In the genomic region with DNA sequence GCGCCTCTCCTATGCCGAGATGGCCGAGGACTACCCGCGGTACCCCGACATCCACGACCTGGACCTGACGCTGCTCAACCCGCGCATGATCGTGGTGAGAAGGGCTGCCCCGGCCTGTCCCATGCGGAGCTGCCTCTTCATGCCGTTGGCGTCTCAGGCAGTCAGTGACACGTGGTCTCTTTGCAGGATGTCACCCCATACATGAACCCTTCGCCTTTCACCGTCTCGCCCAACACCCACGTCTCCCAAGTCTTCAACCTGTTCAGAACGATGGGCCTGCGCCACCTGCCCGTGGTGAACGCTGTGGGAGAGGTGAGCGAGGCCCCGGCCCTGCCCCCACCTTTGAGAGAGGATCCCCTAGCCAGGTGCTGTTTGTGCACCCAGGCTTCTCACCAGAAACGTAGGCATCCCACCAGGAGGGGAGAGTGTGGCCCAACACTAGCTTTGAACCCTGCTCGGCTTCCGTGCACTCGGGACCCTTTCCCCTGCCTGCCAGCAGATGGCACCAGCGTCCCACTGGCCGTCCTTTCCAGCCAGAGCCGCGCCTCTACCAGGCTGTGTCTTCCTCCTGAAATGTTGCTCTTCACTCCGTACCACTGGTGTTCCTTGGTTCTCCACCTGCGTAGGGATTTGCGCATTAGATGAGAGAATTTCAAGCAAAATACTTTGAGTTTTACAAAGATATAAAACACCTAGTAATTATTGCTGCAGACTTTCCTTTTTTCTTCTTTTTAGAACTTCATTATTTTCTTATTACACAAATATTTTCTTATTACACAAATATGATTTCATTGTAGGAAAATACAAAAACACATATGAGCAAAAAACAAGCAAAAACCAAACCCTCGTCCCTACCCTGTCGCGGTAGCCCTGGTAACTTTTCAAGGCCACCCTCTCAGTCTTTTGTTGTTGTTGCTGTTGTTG, we compare ENCODE assay signal across 8 cellular contexts. TPM values are rescaled to one million over a fixed set of nuclear protein-coding genes. Genes with fewer than 3 reads are reported as not detected.
DNase-seq lines count a peak whose midpoint lies in the region; ATAC-seq and FAIRE-seq lines count a peak whose summit lies in the region.

No MANE protein-coding gene starts in this region.

- DNase-seq in ACHN (peak; percentile 48), GM18507 (ENCODE audit: extremely low spot score, insufficient read length, low read depth) (peak; percentile 80), NCI-H2227 treated with DMSO at 0.1 percent for 48 hours (lab: John Stamatoyannopoulos, UW) (peak; percentile 52), left colon (peak; percentile 43 to 75)
- DNase-seq in activated CD4-positive, alpha-beta T cell treated with anti-CD3 and anti-CD28 coated beads for 24 hours (ENCODE audit: low read depth in 2 of 2) = peak; percentile 59 to 62
- DNase-seq in central memory CD4-positive, alpha-beta T cell = peak; percentile 62
- DNase-seq in stimulated activated CD4-positive, alpha-beta T cell treated with anti-CD3 and anti-CD28 coated beads, Interleukin-2, amount 100 ng/mL, for 48 hours = peak; percentile 69 to 71

- peak; percentile 91 for ATAC-seq in left colon
- no peak for ATAC-seq in HG03025 (IDR thresholded peaks at IDR 0.05; ENCODE audit: low FRiP score, unreplicated experiment)

- in situ Hi-C loops in ACHN (cut with HindIII; ENCODE audit: low pct_ligation_motif_present, low pct_unique_long_range_greater_than_20kb, low sequenced_read_pairs) = no loop called here

- intact Hi-C loops in left colon (cut with DNase I, micrococcal nuclease) = loop anchor here in 1 of 2 donors (10.0 kb wide), 2 partner anchors 56 to 126 kb away; no protein-coding TSS in a partner anchor

- peak; percentile 80 for FAIRE-seq in GM18507 (lab: Jason Lieb, UNC)

RNA-seq across cellular contexts. Expression of a gene that starts 9.0 kb away (rescaled TPM):
- not detected for total RNA-seq in left colon

RNA-seq across cellular contexts. Expression of a gene that starts 20.1 kb away (rescaled TPM):
- total RNA-seq in left colon = not detected

RNA-seq across cellular contexts. Expression of a gene that starts 32.6 kb away (rescaled TPM):
- 10 to 100 TPM; 14.6 to 20.4 TPM for total RNA-seq in left colon

RNA-seq across cellular contexts. Expression of a gene that starts 32.8 kb away (rescaled TPM):
- total RNA-seq in left colon = 10 to 100 TPM; 44.8 to 48.2 TPM
